In the genomic region with DNA sequence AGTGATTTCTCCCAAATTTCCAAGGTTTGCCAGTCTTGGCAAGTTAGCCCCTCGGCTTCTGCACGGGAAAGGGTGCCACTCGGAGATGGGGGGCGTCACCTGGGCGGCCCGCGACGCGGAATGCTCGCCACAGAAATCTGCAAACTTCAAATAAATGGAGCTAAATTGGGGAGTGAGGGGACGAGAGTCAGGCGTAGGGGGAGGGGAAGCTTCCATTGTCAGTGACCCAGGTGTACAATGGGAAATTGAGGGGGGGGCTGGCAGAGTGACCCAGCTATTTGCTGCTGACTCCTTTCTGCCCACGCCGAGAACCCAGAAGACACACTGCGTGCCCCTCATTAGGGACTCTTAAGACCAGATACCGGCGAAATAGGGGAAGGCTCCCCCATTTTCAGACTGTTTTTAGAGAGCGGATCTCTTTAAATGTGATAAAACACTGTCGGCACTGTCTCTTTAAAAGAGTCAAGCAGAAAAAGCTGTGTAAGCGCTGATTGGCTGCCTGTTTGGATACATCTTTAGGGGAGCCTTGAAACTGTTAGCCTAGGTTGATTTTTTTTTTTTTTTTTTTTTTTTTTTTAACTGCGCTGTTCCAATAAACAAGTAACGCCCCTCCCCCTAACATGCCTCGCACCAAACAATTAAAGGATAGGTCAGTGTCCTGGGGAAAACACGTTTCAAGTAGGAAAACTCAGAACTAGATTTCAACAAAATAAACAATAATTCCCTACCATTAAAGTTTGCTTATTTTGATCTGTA, we compare ENCODE assay signal across 1 cellular context.
TF ChIP-seq lines count a peak whose summit lies in the region.

No MANE protein-coding gene starts in this region.

TF ChIP-seq in SK-N-SH, 30 proteins besides CTCF, POLR2A, EP300 and RAD21 (continued from another document):
- TF ChIP-seq EZH2phosphoT487 (IDR thresholded peaks at IDR 0.05; ENCODE audit: borderline replicate concordance, low read depth) (no peak), TAF1 (IDR thresholded peaks at IDR 0.05; ENCODE audit: borderline replicate concordance, low read depth, low read length) (no peak), NFIC (IDR thresholded peaks at IDR 0.05; ENCODE audit: borderline replicate concordance) (no peak), CHD2 (IDR thresholded peaks at IDR 0.05; ENCODE audit: low read length, partially characterized antibody) (peak; percentile 88), SMC3 (IDR thresholded peaks at IDR 0.05; ENCODE audit: low read depth, low read length) (peak; percentile 37; the same call in 1 of the 2 replicates), FOXM1 (IDR thresholded peaks at IDR 0.05; ENCODE audit: low read depth) (0 out of 2 replicates have a peak, but pooled peaks have one; percentile 29), ELF1 (IDR thresholded peaks at IDR 0.05) (peak; percentile 51; the same call in 1 of the 2 replicates), FOSL2 (IDR thresholded peaks at IDR 0.05; ENCODE audit: borderline replicate concordance, low read depth) (no peak), GATA2 (CRISPR knock-in tag; IDR thresholded peaks at IDR 0.05) (no peak), MXI1 (IDR thresholded peaks at IDR 0.05; ENCODE audit: low read depth, low read length) (peak; percentile 36; the same call in 1 of the 2 replicates), JUND (IDR thresholded peaks at IDR 0.05) (peak; percentile 24; the same call in 1 of the 2 replicates), FOXJ3 (CRISPR knock-in tag; IDR thresholded peaks at IDR 0.05) (no peak), YY1 (IDR thresholded peaks at IDR 0.05; ENCODE audit: low read depth) (peak; percentile 11; the same call in 1 of the 2 replicates), TEAD4 (IDR thresholded peaks at IDR 0.05; ENCODE audit: borderline replicate concordance, insufficient read depth) (no peak)
- TF ChIP-seq, protein P1, sequence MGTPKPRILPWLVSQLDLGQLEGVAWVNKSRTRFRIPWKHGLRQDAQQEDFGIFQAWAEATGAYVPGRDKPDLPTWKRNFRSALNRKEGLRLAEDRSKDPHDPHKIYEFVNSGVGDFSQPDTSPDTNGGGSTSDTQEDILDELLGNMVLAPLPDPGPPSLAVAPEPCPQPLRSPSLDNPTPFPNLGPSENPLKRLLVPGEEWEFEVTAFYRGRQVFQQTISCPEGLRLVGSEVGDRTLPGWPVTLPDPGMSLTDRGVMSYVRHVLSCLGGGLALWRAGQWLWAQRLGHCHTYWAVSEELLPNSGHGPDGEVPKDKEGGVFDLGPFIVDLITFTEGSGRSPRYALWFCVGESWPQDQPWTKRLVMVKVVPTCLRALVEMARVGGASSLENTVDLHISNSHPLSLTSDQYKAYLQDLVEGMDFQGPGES (IDR thresholded peaks at IDR 0.05; ENCODE audit: low read depth, low read length): 0 out of 2 replicates have a peak, but pooled peaks have one; percentile 17
- TF ChIP-seq, protein P2, sequence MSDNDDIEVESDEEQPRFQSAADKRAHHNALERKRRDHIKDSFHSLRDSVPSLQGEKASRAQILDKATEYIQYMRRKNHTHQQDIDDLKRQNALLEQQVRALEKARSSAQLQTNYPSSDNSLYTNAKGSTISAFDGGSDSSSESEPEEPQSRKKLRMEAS (IDR thresholded peaks at IDR 0.05; ENCODE audit: low read depth): peak; percentile 92
- TF ChIP-seq, protein P3, sequence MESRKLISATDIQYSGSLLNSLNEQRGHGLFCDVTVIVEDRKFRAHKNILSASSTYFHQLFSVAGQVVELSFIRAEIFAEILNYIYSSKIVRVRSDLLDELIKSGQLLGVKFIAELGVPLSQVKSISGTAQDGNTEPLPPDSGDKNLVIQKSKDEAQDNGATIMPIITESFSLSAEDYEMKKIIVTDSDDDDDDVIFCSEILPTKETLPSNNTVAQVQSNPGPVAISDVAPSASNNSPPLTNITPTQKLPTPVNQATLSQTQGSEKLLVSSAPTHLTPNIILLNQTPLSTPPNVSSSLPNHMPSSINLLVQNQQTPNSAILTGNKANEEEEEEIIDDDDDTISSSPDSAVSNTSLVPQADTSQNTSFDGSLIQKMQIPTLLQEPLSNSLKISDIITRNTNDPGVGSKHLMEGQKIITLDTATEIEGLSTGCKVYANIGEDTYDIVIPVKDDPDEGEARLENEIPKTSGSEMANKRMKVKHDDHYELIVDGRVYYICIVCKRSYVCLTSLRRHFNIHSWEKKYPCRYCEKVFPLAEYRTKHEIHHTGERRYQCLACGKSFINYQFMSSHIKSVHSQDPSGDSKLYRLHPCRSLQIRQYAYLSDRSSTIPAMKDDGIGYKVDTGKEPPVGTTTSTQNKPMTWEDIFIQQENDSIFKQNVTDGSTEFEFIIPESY (IDR thresholded peaks at IDR 0.05; ENCODE audit: borderline replicate concordance, low read depth): no peak
- TF ChIP-seq, protein P4, sequence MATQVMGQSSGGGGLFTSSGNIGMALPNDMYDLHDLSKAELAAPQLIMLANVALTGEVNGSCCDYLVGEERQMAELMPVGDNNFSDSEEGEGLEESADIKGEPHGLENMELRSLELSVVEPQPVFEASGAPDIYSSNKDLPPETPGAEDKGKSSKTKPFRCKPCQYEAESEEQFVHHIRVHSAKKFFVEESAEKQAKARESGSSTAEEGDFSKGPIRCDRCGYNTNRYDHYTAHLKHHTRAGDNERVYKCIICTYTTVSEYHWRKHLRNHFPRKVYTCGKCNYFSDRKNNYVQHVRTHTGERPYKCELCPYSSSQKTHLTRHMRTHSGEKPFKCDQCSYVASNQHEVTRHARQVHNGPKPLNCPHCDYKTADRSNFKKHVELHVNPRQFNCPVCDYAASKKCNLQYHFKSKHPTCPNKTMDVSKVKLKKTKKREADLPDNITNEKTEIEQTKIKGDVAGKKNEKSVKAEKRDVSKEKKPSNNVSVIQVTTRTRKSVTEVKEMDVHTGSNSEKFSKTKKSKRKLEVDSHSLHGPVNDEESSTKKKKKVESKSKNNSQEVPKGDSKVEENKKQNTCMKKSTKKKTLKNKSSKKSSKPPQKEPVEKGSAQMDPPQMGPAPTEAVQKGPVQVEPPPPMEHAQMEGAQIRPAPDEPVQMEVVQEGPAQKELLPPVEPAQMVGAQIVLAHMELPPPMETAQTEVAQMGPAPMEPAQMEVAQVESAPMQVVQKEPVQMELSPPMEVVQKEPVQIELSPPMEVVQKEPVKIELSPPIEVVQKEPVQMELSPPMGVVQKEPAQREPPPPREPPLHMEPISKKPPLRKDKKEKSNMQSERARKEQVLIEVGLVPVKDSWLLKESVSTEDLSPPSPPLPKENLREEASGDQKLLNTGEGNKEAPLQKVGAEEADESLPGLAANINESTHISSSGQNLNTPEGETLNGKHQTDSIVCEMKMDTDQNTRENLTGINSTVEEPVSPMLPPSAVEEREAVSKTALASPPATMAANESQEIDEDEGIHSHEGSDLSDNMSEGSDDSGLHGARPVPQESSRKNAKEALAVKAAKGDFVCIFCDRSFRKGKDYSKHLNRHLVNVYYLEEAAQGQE (IDR thresholded peaks at IDR 0.05; ENCODE audit: low read depth, low read length): no peak
